Comparison of ENCODE assay signal across 1 cellular context in genomic region chr9:29511680-29512079, GRCh38.
TF ChIP-seq lines count a peak whose summit lies in the region.

No MANE protein-coding gene starts in this region.

TF ChIP-seq in GM23338, 12 proteins besides CTCF, POLR2A, EP300 and RAD21 (continued from another document):
- peak; percentile 80 for TF ChIP-seq ZNF462 (CRISPR knock-in tag; IDR thresholded peaks at IDR 0.05)
- TF ChIP-seq ETS1 (IDR thresholded peaks at IDR 0.05), result no peak
- no peak for TF ChIP-seq ZNF114 (CRISPR knock-in tag; IDR thresholded peaks at IDR 0.05)
TF ChIP-seq in GM23338: peak in this region for 3.
